19 cellular contexts compared by ENCODE assay signal in genomic region chr4:107548211-107548905, GRCh38.
DNase-seq lines count a peak whose midpoint lies in the region; ATAC-seq, FAIRE-seq and TF ChIP-seq lines count a peak whose summit lies in the region.
"Had no signal": no experiment of that assay in that cellular context is flagged by ENCODE, and none has a peak within 500 bp of the region (broad histone marks: within the 10 kb centered on the region; RNA-seq: fewer than 3 reads in every experiment).

No MANE protein-coding gene starts in this region.

- TF ChIP-seq POLR2A in endothelial cell of umbilical vein (IDR thresholded peaks at IDR 0.05; ENCODE audit: low read depth, low read length) = no peak

- dilution Hi-C loops in endothelial cell of umbilical vein (cut with MboI; ENCODE audit: extremely low pct_ligation_motif_present, low sequenced_read_pairs) = no loop called here

- CTCF ChIA-PET in endothelial cell of umbilical vein (lab: Charles Lee) = interaction anchor here (0.8 to 1.4 kb wide), 4 partner anchors 9 to 172 kb away, joined by 3 to 4 read pairs (median 4); partner anchors contain the start of gene PAPSS1

- no peak overlapping the region for H2BK15ac ChIP-seq in mesendoderm (replicated peaks; ENCODE audit: low read depth)

- POLR2A ChIA-PET in endothelial cell of umbilical vein (lab: Charles Lee) = no interaction called here

- no peak overlapping the region for H3K18ac ChIP-seq in mesendoderm (ENCODE audit: low read length)

- H3K79me2 ChIP-seq in endothelial cell of umbilical vein (ENCODE audit: control insufficient read depth, insufficient read depth, low read length) = no peaks in the 10 kb centered on the region
- H3K79me2 ChIP-seq in mesendoderm (ENCODE audit: control insufficient read depth, insufficient read depth, low read length) = no peaks in the 10 kb centered on the region

- H3K23ac ChIP-seq in mesendoderm (ENCODE audit: low read length) = no peak overlapping the region

- peak overlapping the region; percentile 41 for H3K9ac ChIP-seq in endothelial cell of umbilical vein (replicated peaks; ENCODE audit: extremely low read depth, insufficient read depth, low read length)
- no peak overlapping the region for H3K9ac ChIP-seq in mesendoderm (ENCODE audit: low read length)

- no peak for ATAC-seq in GM18873 (IDR thresholded peaks at IDR 0.05; ENCODE audit: low FRiP score, unreplicated experiment)
- no peak for ATAC-seq in GM21423 (IDR thresholded peaks at IDR 0.05; ENCODE audit: unreplicated experiment)
- ATAC-seq in GM18870 (IDR thresholded peaks at IDR 0.05; ENCODE audit: unreplicated experiment) = no peak
- ATAC-seq: heart right ventricle; left lobe of liver; natural killer cell treated with Interleukin-12 subunit alpha and Interleukin-12 subunit beta and Interleukin-15 and Interleukin-18, amount 100 ng/mL, for 72 hours had no signal

- no peaks in the 10 kb centered on the region for H3K79me1 ChIP-seq in mesendoderm (ENCODE audit: low read length)

- H3K27me3 ChIP-seq in endothelial cell of umbilical vein (ENCODE audit: control insufficient read depth in 2 of 2, insufficient read depth in 2 of 2, low read length in 2 of 2) (no peaks in the 10 kb centered on the region), mesendoderm (ENCODE audit: insufficient read depth, low read length, poor library complexity) (no peaks in the 10 kb centered on the region)
- H3K27me3 ChIP-seq: heart right ventricle, sigmoid colon, upper lobe of left lung had no signal

- TF ChIP-seq CTCF in endothelial cell of umbilical vein (IDR thresholded peaks at IDR 0.05; ENCODE audit: extremely low read depth in 1 of 2, insufficient read depth in 1 of 2, low read depth in 1 of 2, low read length in 2 of 2) = no peak

- BruUV-seq in endothelial cell of umbilical vein (replicated peaks; lab: Mats Ljungman, UMichigan) = TSS peak; percentile 33

- H2BK5ac ChIP-seq in mesendoderm (ENCODE audit: low read length) = no peak overlapping the region

- no peak overlapping the region for H3K4ac ChIP-seq in mesendoderm (ENCODE audit: low read depth, low read length)

- no peak overlapping the region for H2BK120ac ChIP-seq in mesendoderm (ENCODE audit: low read depth, low read length)

- H4K5ac ChIP-seq in mesendoderm (ENCODE audit: low read length) = no peak overlapping the region

- H3K9me1 ChIP-seq in endothelial cell of umbilical vein (replicated peaks; ENCODE audit: control insufficient read depth, extremely low read depth, insufficient read depth, low read length) = peaks cover 2% of the 10 kb centered on the region

- intact Hi-C loops in endothelial cell of umbilical vein (cut with micrococcal nuclease) = no loop called here

- H3K4me1 ChIP-seq in endothelial cell of umbilical vein (ENCODE audit: control insufficient read depth, extremely low read depth, insufficient read depth, low read length) (peaks cover 5% of the 10 kb centered on the region), mesendoderm (ENCODE audit: control insufficient read depth, low read depth, low read length) (no peaks in the 10 kb centered on the region)
- H3K4me1 ChIP-seq: heart right ventricle, sigmoid colon, upper lobe of left lung had no signal

- WGBS in mesendoderm (ENCODE audit: extremely low coverage, insufficient coverage, low lambda C conversion rate) = no CpG with 5 or more reads among the region's 7 CpGs

- peak overlapping the region; percentile 40 for H3K27ac ChIP-seq in endothelial cell of umbilical vein (ENCODE audit: insufficient read depth, low read depth, low read length)
- no peak overlapping the region for H3K27ac ChIP-seq in mesendoderm (ENCODE audit: low read depth, low read length)
- H3K27ac ChIP-seq: heart right ventricle, sigmoid colon had no signal

- H4K20me1 ChIP-seq in endothelial cell of umbilical vein (replicated peaks; ENCODE audit: control insufficient read depth, extremely low read depth, insufficient read depth, low read length) = no peaks in the 10 kb centered on the region

- H2AFZ ChIP-seq in endothelial cell of umbilical vein (ENCODE audit: low read depth, low read length) = peak overlapping the region; percentile 94

- no peaks in the 10 kb centered on the region for H3K36me3 ChIP-seq in endothelial cell of umbilical vein (ENCODE audit: control insufficient read depth in 2 of 2, extremely low read depth in 1 of 2, insufficient read depth in 2 of 2, low read length in 2 of 2)
- H3K36me3 ChIP-seq in mesendoderm (ENCODE audit: control insufficient read depth, insufficient read depth, low read length) = no peaks in the 10 kb centered on the region
- H3K36me3 ChIP-seq: heart right ventricle, sigmoid colon, upper lobe of left lung had no signal

- H3K9me3 ChIP-seq in endothelial cell of umbilical vein (replicated peaks; ENCODE audit: control insufficient read depth, insufficient read depth, low read length) = no peaks in the 10 kb centered on the region
- H3K9me3 ChIP-seq: heart right ventricle, sigmoid colon, upper lobe of left lung had no signal

- FAIRE-seq in endothelial cell of umbilical vein (lab: Jason Lieb, UNC) = no peak

- H3K4me2 ChIP-seq in endothelial cell of umbilical vein (ENCODE audit: insufficient read depth, low read length) = peak overlapping the region; percentile 63
- H3K4me2 ChIP-seq in mesendoderm (ENCODE audit: low read length) = no peak overlapping the region

- H3K4me3 ChIP-seq in endothelial cell of umbilical vein (replicated peaks in 1 of 3; ENCODE audit: insufficient read depth in 1 of 3, low read depth in 1 of 3, low read length in 3 of 3) (peak overlapping the region in 1 of 3 experiments; percentile 13), mesendoderm (ENCODE audit: low read length) (no peak overlapping the region)
- H3K4me3 ChIP-seq: heart right ventricle, sigmoid colon, upper lobe of left lung had no signal

- DNase-seq in EH (ENCODE audit: low read depth) (peak; percentile 4), NCI-H69 (lab: John Stamatoyannopoulos, UW) (peak; percentile 2), endothelial cell of umbilical vein (ENCODE audit: low read depth, low spot score) (peak; percentile 84), mesendoderm (peak; percentile 65), NCI-H2227 (lab: John Stamatoyannopoulos, UW; ENCODE audit: unreplicated experiment) (no peak)
- DNase-seq: activated CD4-positive, alpha-beta T cell treated with anti-CD3 and anti-CD28 coated beads, Interleukin-2, amount 10 ng/mL, durations not matched to agents 24 days and 14 days; COR-L47; GDM1; heart right ventricle; NCI-H187 treated with DMSO at 0.1 percent for 48 hours; sigmoid colon; stimulated activated CD4-positive, alpha-beta T cell treated with anti-CD3 and anti-CD28 coated beads, Interleukin-4, amount 100 ng/mL, for 4 hours; T-helper 2 cell; upper lobe of left lung had no signal

- no peak overlapping the region for H3K56ac ChIP-seq in mesendoderm (ENCODE audit: low read length)

- no peak overlapping the region for H4K8ac ChIP-seq in mesendoderm (ENCODE audit: low read depth, low read length)

- no peak overlapping the region for H2AK5ac ChIP-seq in mesendoderm (ENCODE audit: low read length)

TF ChIP-seq in endothelial cell of umbilical vein, 7 proteins besides CTCF, POLR2A, EP300 and RAD21:
- TF ChIP-seq FOS (IDR thresholded peaks at IDR 0.05; ENCODE audit: borderline replicate concordance, insufficient read depth, low read length) = no peak
- no peak for TF ChIP-seq JUN (IDR thresholded peaks at IDR 0.05; ENCODE audit: borderline replicate concordance, insufficient read depth, insufficient read length, low read depth)
- no peak for TF ChIP-seq EZH2 (IDR thresholded peaks at IDR 0.05; ENCODE audit: borderline replicate concordance, low read depth, low read length, severe bottlenecking)
- TF ChIP-seq MAX (IDR thresholded peaks at IDR 0.05; ENCODE audit: insufficient read depth, insufficient read length) = peak; percentile 26
- no peak for TF ChIP-seq MYC (IDR thresholded peaks at IDR 0.05; ENCODE audit: low read depth, low read length)
